ENCODE assay signal across 20 cellular contexts in genomic region chr10:131819241-131820072, GRCh38.
DNase-seq lines count a peak whose midpoint lies in the region; ATAC-seq, FAIRE-seq and TF ChIP-seq lines count a peak whose summit lies in the region.
"Had no signal": no experiment of that assay in that cellular context is flagged by ENCODE, and none has a peak within 500 bp of the region (broad histone marks: within the 10 kb centered on the region; RNA-seq: fewer than 3 reads in every experiment).

No MANE protein-coding gene starts in this region.

- peaks cover 0 to 1% (median 0%) of the 10 kb centered on the region in 4 donors for H3K9me3 ChIP-seq in liver (ENCODE audit: control insufficient read depth in 4 of 4, low read length in 3 of 4)
- no peaks in the 10 kb centered on the region for H3K9me3 ChIP-seq in HepG2 (ENCODE audit: low read length)
- H3K9me3 ChIP-seq in colonic mucosa: no peaks in the 10 kb centered on the region
- H3K9me3 ChIP-seq in lower lobe of right lung: no peaks in the 10 kb centered on the region
- H3K9me3 ChIP-seq: mucosa of descending colon, sigmoid colon, SJSA1 had no signal

- H4K20me1 ChIP-seq in HepG2 (ENCODE audit: insufficient read depth, low read length): no peaks in the 10 kb centered on the region

- BruUV-seq in HepG2 (replicated peaks; lab: Mats Ljungman, UMichigan): no TSS peak

- TF ChIP-seq EP300 in HepG2 (IDR thresholded peaks at IDR 0.05; ENCODE audit: low read depth in 2 of 2, low read length in 2 of 2) (no peak), HepG2 (CRISPR knock-in tag; IDR thresholded peaks at IDR 0.05; ENCODE audit: borderline replicate concordance) (no peak)

- H3K27me3 ChIP-seq in liver (ENCODE audit: control insufficient read depth in 4 of 4, insufficient read depth in 4 of 4, low read length in 3 of 4): no peaks in the 10 kb centered on the region
- H3K27me3 ChIP-seq in HepG2 (ENCODE audit: control insufficient read depth in 1 of 2, insufficient read depth in 2 of 2, low read length in 2 of 2): peaks cover 0 to 28% of the 10 kb centered on the region in 2 experiments; a peak in 4 of 5 replicates
- H3K27me3 ChIP-seq in colonic mucosa: no peaks in the 10 kb centered on the region
- peaks cover 28% of the 10 kb centered on the region for H3K27me3 ChIP-seq in lower lobe of right lung (ENCODE audit: low read depth)
- H3K27me3 ChIP-seq: SJSA1 had no signal

- H2AFZ ChIP-seq in HepG2 (ENCODE audit: low read length): no peak overlapping the region

- H3K4me1 ChIP-seq in liver (ENCODE audit: control insufficient read depth in 4 of 4, insufficient read depth in 4 of 4, low read length in 3 of 4): peaks cover 39 to 70% (median 57%) of the 10 kb centered on the region in 4 donors
- H3K4me1 ChIP-seq in HepG2 (ENCODE audit: insufficient read depth, low read length): peaks cover 6% of the 10 kb centered on the region
- no peaks in the 10 kb centered on the region for H3K4me1 ChIP-seq in colonic mucosa
- no peaks in the 10 kb centered on the region for H3K4me1 ChIP-seq in lower lobe of right lung
- H3K4me1 ChIP-seq: sigmoid colon, SJSA1 had no signal

- CTCF ChIA-PET in HepG2 (lab: Yijun Ruan, JAX; ENCODE audit: low intra/inter-chr PET ratio, low total read pairs): no interaction called here

- DNase-seq in HepG2 (ENCODE audit: low spot score): no peak
- peak; percentile 6 for DNase-seq in colonic mucosa
- peak; percentile 27 for DNase-seq in lower lobe of right lung
- DNase-seq in ureter (ENCODE audit: low spot score): peak; percentile 33
- no peak for DNase-seq in NCI-H1694 (lab: John Stamatoyannopoulos, UW)
- DNase-seq: activated naive CD4-positive, alpha-beta T cell treated with anti-CD3 and anti-CD28 coated beads, Interleukin-2, amount 10 ng/mL, durations not matched to agents 7 days and 5 days; CD8-positive, alpha-beta memory T cell; DND-41; KBM-7; NCI-H1105 treated with DMSO at 0.1 percent for 48 hours; NCI-H526 treated with DMSO at 0.1 percent for 48 hours; nucleus accumbens; sigmoid colon had no signal

- peak overlapping the region; percentile 42 to 72 for H3K27ac ChIP-seq in liver (ENCODE audit: low read depth in 1 of 2, low read length in 2 of 2)
- no peak overlapping the region for H3K27ac ChIP-seq in HepG2 (ENCODE audit: extremely low read length, insufficient read depth, low read length)
- H3K27ac ChIP-seq in colonic mucosa: no peak overlapping the region
- H3K27ac ChIP-seq in lower lobe of right lung: no peak overlapping the region
- H3K27ac ChIP-seq: sigmoid colon, SJSA1 had no signal

- ATAC-seq in HepG2 (no peak), lower lobe of right lung (no peak), HG02938 (IDR thresholded peaks at IDR 0.05; ENCODE audit: unreplicated experiment) (no peak), HG03520 (IDR thresholded peaks at IDR 0.05; ENCODE audit: unreplicated experiment) (no peak)
- ATAC-seq: mucosa of descending colon had no signal

- TF ChIP-seq CTCF in liver (IDR thresholded peaks at IDR 0.05; ENCODE audit: low read depth, low read length, missing input control) (no peak), HepG2 (CRISPR knock-in tag; IDR thresholded peaks at IDR 0.05) (no peak), colonic mucosa (IDR thresholded peaks at IDR 0.05) (no peak), lower lobe of right lung (IDR thresholded peaks at IDR 0.05) (no peak)

- H3K4me2 ChIP-seq in HepG2 (ENCODE audit: low read depth, low read length): no peak overlapping the region

- POLR2A ChIA-PET in HepG2 (lab: Yijun Ruan, JAX): no interaction called here

- TF ChIP-seq POLR2A in HepG2 (IDR thresholded peaks at IDR 0.05; ENCODE audit: insufficient read depth in 1 of 2, low read depth in 2 of 2, low read length in 2 of 2): no peak

- in situ Hi-C loops in HepG2 (cut with HindIII; ENCODE audit: extremely low pct_ligation_motif_present, low pct_unique_long_range_greater_than_20kb): no loop called here

- WGBS in liver: 67% methylated on average over 25 of the region's 25 CpGs
- WGBS in HepG2 (ENCODE audit: low lambda C conversion rate): 48% methylated on average over 17 of the region's 25 CpGs

- H3K79me2 ChIP-seq in HepG2 (ENCODE audit: insufficient read depth, low read length): no peaks in the 10 kb centered on the region

- peak; percentile 36 to 60 for TF ChIP-seq RAD21 in liver (IDR thresholded peaks at IDR 0.05)
- no peak for TF ChIP-seq RAD21 in HepG2 (CRISPR knock-in tag; IDR thresholded peaks at IDR 0.05)

- H3K36me3 ChIP-seq in liver (ENCODE audit: control insufficient read depth in 4 of 4, insufficient read depth in 3 of 4, low read depth in 1 of 4, low read length in 3 of 4) (no peaks in the 10 kb centered on the region), HepG2 (replicated peaks in 1 of 2; ENCODE audit: control insufficient read depth in 1 of 2, insufficient read depth in 2 of 2, low read length in 2 of 2) (no peaks in the 10 kb centered on the region), colonic mucosa (no peaks in the 10 kb centered on the region), lower lobe of right lung (no peaks in the 10 kb centered on the region)
- H3K36me3 ChIP-seq: sigmoid colon, SJSA1 had no signal

- intact Hi-C loops in HepG2 (cut with micrococcal nuclease; ENCODE audit: unreplicated experiment) (no loop called here), colonic mucosa (cut with DNase I) (no loop called here), lower lobe of right lung (cut with DNase I) (no loop called here)

- no peak for FAIRE-seq in HepG2 (lab: Jason Lieb, UNC)
- FAIRE-seq: astrocyte, endometrium had no signal

- H3K9ac ChIP-seq in liver (ENCODE audit: low read depth in 1 of 2, low read length in 2 of 2) (no peak overlapping the region), HepG2 (ENCODE audit: insufficient read depth, low read depth, low read length) (no peak overlapping the region), colonic mucosa (ENCODE audit: low read depth in 2 of 2, low read length in 2 of 2) (no peak overlapping the region)

- H3K4me3 ChIP-seq in liver (ENCODE audit: low read depth in 1 of 3, low read length in 3 of 3): no peak overlapping the region
- no peak overlapping the region for H3K4me3 ChIP-seq in HepG2 (replicated peaks in 1 of 3; ENCODE audit: insufficient read depth in 1 of 3, low read depth in 2 of 3, low read length in 3 of 3)
- no peak overlapping the region for H3K4me3 ChIP-seq in colonic mucosa
- H3K4me3 ChIP-seq in lower lobe of right lung: no peak overlapping the region
- H3K4me3 ChIP-seq: mucosa of descending colon, sigmoid colon, SJSA1 had no signal

TF ChIP-seq in liver, 16 proteins besides CTCF, POLR2A, EP300 and RAD21 (continues in another document):
- TF ChIP-seq FOXA2 (IDR thresholded peaks at IDR 0.05) (peak; percentile 71), YY1 (IDR thresholded peaks at IDR 0.05) (peak; percentile 86), EGR1 (IDR thresholded peaks at IDR 0.05; ENCODE audit: low read depth in 2 of 2) (peak in 1 of 2 donors; percentile 81), GABPA (IDR thresholded peaks at IDR 0.05 in 1 of 2, conservative IDR thresholded peaks at IDR 0.05 in 1 of 2) (no peak), SP1 (IDR thresholded peaks at IDR 0.05) (peak; percentile 97), HNF4A (conservative IDR thresholded peaks at IDR 0.05) (peak; percentile 79 to 96), FOXA1 (IDR thresholded peaks at IDR 0.05) (peak; percentile 55), NR2F2 (IDR thresholded peaks at IDR 0.05) (no peak), HNF4G (IDR thresholded peaks at IDR 0.05) (peak; percentile 29)
- TF ChIP-seq, protein P1, sequence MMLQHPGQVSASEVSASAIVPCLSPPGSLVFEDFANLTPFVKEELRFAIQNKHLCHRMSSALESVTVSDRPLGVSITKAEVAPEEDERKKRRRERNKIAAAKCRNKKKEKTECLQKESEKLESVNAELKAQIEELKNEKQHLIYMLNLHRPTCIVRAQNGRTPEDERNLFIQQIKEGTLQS (IDR thresholded peaks at IDR 0.05): no peak

TF ChIP-seq in HepG2, 621 proteins besides CTCF, POLR2A, EP300 and RAD21:
- no peak for TF ChIP-seq HNRNPK (IDR thresholded peaks at IDR 0.05; ENCODE audit: low read depth, low read length, poor library complexity, severe bottlenecking)
- no peak for TF ChIP-seq ZBTB38 (CRISPR knock-in tag; IDR thresholded peaks at IDR 0.05)
- no peak for TF ChIP-seq STAG1 (CRISPR knock-in tag; IDR thresholded peaks at IDR 0.05)
- no peak for TF ChIP-seq ZNF747 (CRISPR knock-in tag; IDR thresholded peaks at IDR 0.05; ENCODE audit: borderline replicate concordance)
- TF ChIP-seq, protein P2, sequence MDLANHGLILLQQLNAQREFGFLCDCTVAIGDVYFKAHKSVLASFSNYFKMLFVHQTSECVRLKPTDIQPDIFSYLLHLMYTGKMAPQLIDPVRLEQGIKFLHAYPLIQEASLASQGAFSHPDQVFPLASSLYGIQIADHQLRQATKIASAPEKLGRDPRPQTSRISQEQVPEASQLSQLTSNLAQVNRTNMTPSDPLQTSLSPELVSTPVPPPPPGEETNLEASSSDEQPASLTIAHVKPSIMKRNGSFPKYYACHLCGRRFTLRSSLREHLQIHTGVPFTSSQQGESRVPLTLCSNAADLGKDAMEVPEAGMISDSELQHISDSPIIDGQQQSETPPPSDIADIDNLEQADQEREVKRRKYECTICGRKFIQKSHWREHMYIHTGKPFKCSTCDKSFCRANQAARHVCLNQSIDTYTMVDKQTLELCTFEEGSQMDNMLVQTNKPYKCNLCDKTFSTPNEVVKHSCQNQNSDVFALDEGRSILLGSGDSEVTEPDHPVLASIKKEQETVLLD (CRISPR knock-in tag; IDR thresholded peaks at IDR 0.05; ENCODE audit: low read depth): no peak
- TF ChIP-seq ZNF776 (CRISPR knock-in tag; IDR thresholded peaks at IDR 0.05): no peak
- TF ChIP-seq SMARCC2 (IDR thresholded peaks at IDR 0.05): no peak
- no peak for TF ChIP-seq ZNF274 (CRISPR knock-in tag; IDR thresholded peaks at IDR 0.05)
- no peak for TF ChIP-seq NFE2L2 (IDR thresholded peaks at IDR 0.05; ENCODE audit: low read length)
- TF ChIP-seq, protein P3, sequence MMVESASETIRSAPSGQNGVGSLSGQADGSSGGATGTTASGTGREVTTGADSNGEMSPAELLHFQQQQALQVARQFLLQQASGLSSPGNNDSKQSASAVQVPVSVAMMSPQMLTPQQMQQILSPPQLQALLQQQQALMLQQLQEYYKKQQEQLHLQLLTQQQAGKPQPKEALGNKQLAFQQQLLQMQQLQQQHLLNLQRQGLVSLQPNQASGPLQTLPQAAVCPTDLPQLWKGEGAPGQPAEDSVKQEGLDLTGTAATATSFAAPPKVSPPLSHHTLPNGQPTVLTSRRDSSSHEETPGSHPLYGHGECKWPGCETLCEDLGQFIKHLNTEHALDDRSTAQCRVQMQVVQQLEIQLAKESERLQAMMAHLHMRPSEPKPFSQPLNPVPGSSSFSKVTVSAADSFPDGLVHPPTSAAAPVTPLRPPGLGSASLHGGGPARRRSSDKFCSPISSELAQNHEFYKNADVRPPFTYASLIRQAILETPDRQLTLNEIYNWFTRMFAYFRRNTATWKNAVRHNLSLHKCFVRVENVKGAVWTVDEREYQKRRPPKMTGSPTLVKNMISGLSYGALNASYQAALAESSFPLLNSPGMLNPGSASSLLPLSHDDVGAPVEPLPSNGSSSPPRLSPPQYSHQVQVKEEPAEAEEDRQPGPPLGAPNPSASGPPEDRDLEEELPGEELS (CRISPR knock-in tag; IDR thresholded peaks at IDR 0.05): no peak
- TF ChIP-seq NFIC (IDR thresholded peaks at IDR 0.05; ENCODE audit: low read length): no peak

Comparison
In these comparisons a context has a peak if more than half of its experiments do, and no peak if none do; other contexts are left out.
1. H3K27ac ChIP-seq: peak in liver (2 of 2); none in HepG2 (single experiment), colonic mucosa (single experiment) and lower lobe of right lung (single experiment).
2. DNase-seq: peak in colonic mucosa (single experiment), lower lobe of right lung (single experiment) and ureter (single experiment); none in HepG2 (single experiment) and NCI-H1694 (single experiment).